ENCODE assay signal across 11 cellular contexts in genomic region chr7:75611557-75612178, GRCh38.
DNase-seq lines count a peak whose midpoint lies in the region; ATAC-seq and TF ChIP-seq lines count a peak whose summit lies in the region.
"Had no signal": no experiment of that assay in that cellular context is flagged by ENCODE, and none has a peak within 500 bp of the region (broad histone marks: within the 10 kb centered on the region; RNA-seq: fewer than 3 reads in every experiment).

No MANE protein-coding gene starts in this region.

- 0 out of 2 replicates have a peak, but pooled peaks have one; percentile 22 for TF ChIP-seq EP300 in Ishikawa (IDR thresholded peaks at IDR 0.05; ENCODE audit: borderline replicate concordance)

- H3K27me3 ChIP-seq in endodermal cell (ENCODE audit: control insufficient read depth, insufficient read depth, low read length, poor library complexity, severe bottlenecking) (no peaks in the 10 kb centered on the region), right lobe of liver (no peaks in the 10 kb centered on the region), skeletal muscle satellite cell (ENCODE audit: control insufficient read depth, insufficient read depth, low read length) (no peaks in the 10 kb centered on the region), WERI-Rb-1 (ENCODE audit: insufficient read depth, low read depth, severe bottlenecking) (no peaks in the 10 kb centered on the region)

- no peak for TF ChIP-seq RAD21 in Ishikawa (IDR thresholded peaks at IDR 0.05; ENCODE audit: low read depth)

- peak overlapping the region; percentile 31 for H3K4me2 ChIP-seq in skeletal muscle satellite cell (ENCODE audit: low read length)

- H3K4me3 ChIP-seq in endodermal cell (ENCODE audit: low read length) = no peak overlapping the region
- H3K4me3 ChIP-seq in right lobe of liver = peak overlapping the region; percentile 43 to 59 (median 54)
- H3K4me3 ChIP-seq in skeletal muscle satellite cell (ENCODE audit: low read length) = peak overlapping the region; percentile 24
- no peak overlapping the region for H3K4me3 ChIP-seq in WERI-Rb-1 (ENCODE audit: low read depth, low read length)

- no peaks in the 10 kb centered on the region for H3K4me1 Mint-ChIP-seq in endodermal cell
- peaks cover 4% of the 10 kb centered on the region for H3K4me1 Mint-ChIP-seq in T-helper 2 cell treated with Interferon-gamma antibody and Interleukin-4, amounts not matched to agents 5 μg/mL and 100 μg/mL, for 36 hours (ENCODE audit: low read depth)

- peak; percentile 74 for TF ChIP-seq POLR2A in right lobe of liver (IDR thresholded peaks at IDR 0.05)

- H3K4me1 ChIP-seq in endodermal cell (ENCODE audit: control insufficient read depth, insufficient read depth, low read length) (no peaks in the 10 kb centered on the region), right lobe of liver (peaks cover 0 to 18% (median 2%) of the 10 kb centered on the region in 4 donors), skeletal muscle satellite cell (ENCODE audit: control insufficient read depth, insufficient read depth, low read length) (peaks cover 8% of the 10 kb centered on the region)

- TF ChIP-seq CTCF in endodermal cell (conservative IDR thresholded peaks at IDR 0.05) = no peak
- peak in 2 of 4 donors; percentile 12 to 23 for TF ChIP-seq CTCF in right lobe of liver (IDR thresholded peaks at IDR 0.05)
- no peak for TF ChIP-seq CTCF in WERI-Rb-1 (IDR thresholded peaks at IDR 0.05; ENCODE audit: low read depth, low read length)

- H3K9me3 Mint-ChIP-seq in endodermal cell = no peaks in the 10 kb centered on the region
- no peaks in the 10 kb centered on the region for H3K9me3 Mint-ChIP-seq in T-helper 2 cell treated with Interferon-gamma antibody and Interleukin-4, amounts not matched to agents 5 μg/mL and 100 μg/mL, for 36 hours

- H3K36me3 Mint-ChIP-seq in endodermal cell (ENCODE audit: low read depth) = peaks cover 22% of the 10 kb centered on the region
- H3K36me3 Mint-ChIP-seq in T-helper 2 cell treated with Interferon-gamma antibody and Interleukin-4, amounts not matched to agents 5 μg/mL and 100 μg/mL, for 36 hours (ENCODE audit: low read depth) = no peaks in the 10 kb centered on the region

- intact Hi-C loops in right lobe of liver (cut with DNase I) = no loop called here

- H3K9me3 ChIP-seq in endodermal cell (ENCODE audit: control insufficient read depth, low read length) (no peaks in the 10 kb centered on the region), right lobe of liver (no peaks in the 10 kb centered on the region), skeletal muscle satellite cell (replicated peaks; ENCODE audit: low read length) (no peaks in the 10 kb centered on the region), WERI-Rb-1 (ENCODE audit: severe bottlenecking) (no peaks in the 10 kb centered on the region)

- ATAC-seq in right lobe of liver (peak; percentile 98 to 100 (median 99)), GM19324 (IDR thresholded peaks at IDR 0.05; ENCODE audit: low FRiP score, unreplicated experiment) (no peak)

- H3K36me3 ChIP-seq in endodermal cell (ENCODE audit: control insufficient read depth, insufficient read depth, low read length) (peaks cover 13% of the 10 kb centered on the region), right lobe of liver (no peaks in the 10 kb centered on the region), skeletal muscle satellite cell (ENCODE audit: insufficient read depth, low read length) (no peaks in the 10 kb centered on the region), WERI-Rb-1 (no peaks in the 10 kb centered on the region)

- no peak overlapping the region for H3K27ac Mint-ChIP-seq in endodermal cell
- H3K27ac Mint-ChIP-seq in T-helper 2 cell treated with Interferon-gamma antibody and Interleukin-4, amounts not matched to agents 5 μg/mL and 100 μg/mL, for 36 hours = no peak overlapping the region

- H3K9ac ChIP-seq in endodermal cell (ENCODE audit: extremely low read depth, low read length, poor library complexity, severe bottlenecking) (no peak overlapping the region), skeletal muscle satellite cell (ENCODE audit: low read depth, low read length) (peak overlapping the region; percentile 62)

- H3K27ac ChIP-seq in endodermal cell (ENCODE audit: low read depth, low read length) (peak overlapping the region; percentile 60), right lobe of liver (peak overlapping the region; percentile 63 to 73 (median 70)), WERI-Rb-1 (no peak overlapping the region)
- H3K27ac ChIP-seq: RWPE1 had no signal

- no peak overlapping the region for H3K4me3 Mint-ChIP-seq in endodermal cell
- no peak overlapping the region for H3K4me3 Mint-ChIP-seq in T-helper 2 cell treated with Interferon-gamma antibody and Interleukin-4, amounts not matched to agents 5 μg/mL and 100 μg/mL, for 36 hours

- WGBS in endodermal cell (ENCODE audit: insufficient coverage in 1 of 2, insufficient read length in 1 of 2), 2 experiments = 84 to 85% methylated on average over 11 to 16 of the region's 16 CpGs
- 25% methylated on average over 10 of the region's 16 CpGs for WGBS in right lobe of liver (ENCODE audit: insufficient coverage, low coverage, low lambda C conversion rate, missing lambda C conversion rate)

- peak; percentile 87 for DNase-seq in endodermal cell
- DNase-seq in right lobe of liver = peak; percentile 95 to 99 (median 98)
- DNase-seq in T-helper 2 cell treated with Interferon-gamma antibody and Interleukin-4, amounts not matched to agents 5 μg/mL and 100 μg/mL, for 36 hours (ENCODE audit: low spot score) = no peak
- no peak for DNase-seq in NCI-H1694 treated with DMSO at 0.1 percent for 48 hours (lab: John Stamatoyannopoulos, UW)
- no peak for DNase-seq in WERI-Rb-1
- DNase-seq: activated gamma-delta T cell, EL had no signal

- H3K27me3 Mint-ChIP-seq in endodermal cell (ENCODE audit: insufficient read depth) = no peaks in the 10 kb centered on the region
- H3K27me3 Mint-ChIP-seq in T-helper 2 cell treated with Interferon-gamma antibody and Interleukin-4, amounts not matched to agents 5 μg/mL and 100 μg/mL, for 36 hours (ENCODE audit: low read depth) = no peaks in the 10 kb centered on the region

TF ChIP-seq in Ishikawa, 13 proteins besides CTCF, POLR2A, EP300 and RAD21:
- TF ChIP-seq TAF1 (IDR thresholded peaks at IDR 0.05; ENCODE audit: low read depth) (no peak; the same call in 1 of the 2 replicates), CREB1 (IDR thresholded peaks at IDR 0.05; ENCODE audit: low read depth) (no peak), NFIC (IDR thresholded peaks at IDR 0.05) (peak; percentile 76), CEBPB (IDR thresholded peaks at IDR 0.05) (no peak), MAX (IDR thresholded peaks at IDR 0.05) (peak; percentile 84), TCF12 (IDR thresholded peaks at IDR 0.05; ENCODE audit: low read depth) (0 out of 2 replicates have a peak, but pooled peaks have one; percentile 40), YY1 (IDR thresholded peaks at IDR 0.05; ENCODE audit: low read depth) (no peak), USF1 (IDR thresholded peaks at IDR 0.05) (peak; percentile 66), FOXM1 (IDR thresholded peaks at IDR 0.05; ENCODE audit: borderline replicate concordance, low read depth) (no peak), EGR1 (IDR thresholded peaks at IDR 0.05) (no peak), TEAD4 (IDR thresholded peaks at IDR 0.05) (no peak)
- TF ChIP-seq, protein P1, sequence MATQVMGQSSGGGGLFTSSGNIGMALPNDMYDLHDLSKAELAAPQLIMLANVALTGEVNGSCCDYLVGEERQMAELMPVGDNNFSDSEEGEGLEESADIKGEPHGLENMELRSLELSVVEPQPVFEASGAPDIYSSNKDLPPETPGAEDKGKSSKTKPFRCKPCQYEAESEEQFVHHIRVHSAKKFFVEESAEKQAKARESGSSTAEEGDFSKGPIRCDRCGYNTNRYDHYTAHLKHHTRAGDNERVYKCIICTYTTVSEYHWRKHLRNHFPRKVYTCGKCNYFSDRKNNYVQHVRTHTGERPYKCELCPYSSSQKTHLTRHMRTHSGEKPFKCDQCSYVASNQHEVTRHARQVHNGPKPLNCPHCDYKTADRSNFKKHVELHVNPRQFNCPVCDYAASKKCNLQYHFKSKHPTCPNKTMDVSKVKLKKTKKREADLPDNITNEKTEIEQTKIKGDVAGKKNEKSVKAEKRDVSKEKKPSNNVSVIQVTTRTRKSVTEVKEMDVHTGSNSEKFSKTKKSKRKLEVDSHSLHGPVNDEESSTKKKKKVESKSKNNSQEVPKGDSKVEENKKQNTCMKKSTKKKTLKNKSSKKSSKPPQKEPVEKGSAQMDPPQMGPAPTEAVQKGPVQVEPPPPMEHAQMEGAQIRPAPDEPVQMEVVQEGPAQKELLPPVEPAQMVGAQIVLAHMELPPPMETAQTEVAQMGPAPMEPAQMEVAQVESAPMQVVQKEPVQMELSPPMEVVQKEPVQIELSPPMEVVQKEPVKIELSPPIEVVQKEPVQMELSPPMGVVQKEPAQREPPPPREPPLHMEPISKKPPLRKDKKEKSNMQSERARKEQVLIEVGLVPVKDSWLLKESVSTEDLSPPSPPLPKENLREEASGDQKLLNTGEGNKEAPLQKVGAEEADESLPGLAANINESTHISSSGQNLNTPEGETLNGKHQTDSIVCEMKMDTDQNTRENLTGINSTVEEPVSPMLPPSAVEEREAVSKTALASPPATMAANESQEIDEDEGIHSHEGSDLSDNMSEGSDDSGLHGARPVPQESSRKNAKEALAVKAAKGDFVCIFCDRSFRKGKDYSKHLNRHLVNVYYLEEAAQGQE (IDR thresholded peaks at IDR 0.05; ENCODE audit: low read depth) = no peak

Comparison
In these comparisons a context has a peak if more than half of its experiments do, and no peak if none do; other contexts are left out.
1. DNase-seq: peak in endodermal cell (single experiment) and right lobe of liver (3 of 3); none in T-helper 2 cell treated with Interferon-gamma antibody and Interleukin-4, amounts not matched to agents 5 μg/mL and 100 μg/mL, for 36 hours (single experiment), NCI-H1694 treated with DMSO at 0.1 percent for 48 hours (single experiment) and WERI-Rb-1 (single experiment).
2. H3K4me3 ChIP-seq: peak in right lobe of liver (3 of 3) and skeletal muscle satellite cell (single experiment); none in endodermal cell (single experiment) and WERI-Rb-1 (single experiment).